In the genomic region with DNA sequence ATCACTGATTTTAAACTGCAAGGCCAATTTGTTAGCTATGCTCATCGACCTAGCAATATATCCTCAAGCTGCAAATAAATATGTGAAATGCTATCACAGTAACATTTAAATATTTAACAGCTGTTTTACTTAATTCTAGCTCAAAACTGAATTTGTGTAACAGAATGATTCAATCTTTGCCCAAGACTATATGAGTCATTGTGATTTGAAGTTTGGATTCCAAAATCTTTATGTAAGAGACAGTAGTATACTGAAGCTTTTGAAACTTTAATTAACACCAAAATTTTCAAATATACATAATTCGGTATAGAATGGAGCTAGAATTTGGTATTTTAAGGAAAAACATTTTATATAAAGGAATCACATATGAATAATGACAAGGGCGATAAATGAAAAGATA, we compare ENCODE assay signal across 16 cellular contexts.
"Had no signal": no experiment of that assay in that cellular context is flagged by ENCODE, and none has a peak within 500 bp of the region (broad histone marks: within the 10 kb centered on the region; RNA-seq: fewer than 3 reads in every experiment).

No MANE protein-coding gene starts in this region.

- DNase-seq: activated CD4-positive, alpha-beta memory T cell treated with anti-CD3 and anti-CD28 coated beads for 36 hours; activated gamma-delta T cell treated with Interleukin-2 at 50 U/mL for 16 hours; activated naive CD8-positive, alpha-beta T cell treated with anti-CD3 and anti-CD28 coated beads for 36 hours; activated T-cell treated with anti-CD3 and anti-CD28 coated beads, Interleukin-2, amount 50 U/mL, for 48 hours; colonic mucosa; effector CD8-positive, alpha-beta T cell; heart right ventricle; left lung; nucleus accumbens; right cardiac atrium; stimulated activated CD4-positive, alpha-beta T cell treated with anti-CD3 and anti-CD28 coated beads, Interleukin-1b, Interleukin-23, amount 100 ng/mL, for 48 hours; stimulated activated naive B cell treated with anti-CD40 and anti-IgM and Interleukin-4, amounts not matched to agents 10 μg/mL and 1 μg/mL and 100 μg/mL, for 72 hours; SW 1271; upper lobe of left lung had no signal

- H3K4me3 ChIP-seq: ascending aorta, colonic mucosa, heart right ventricle, left lung, suprapubic skin, upper lobe of left lung had no signal
